8 cellular contexts compared by ENCODE assay signal in the genomic region with DNA sequence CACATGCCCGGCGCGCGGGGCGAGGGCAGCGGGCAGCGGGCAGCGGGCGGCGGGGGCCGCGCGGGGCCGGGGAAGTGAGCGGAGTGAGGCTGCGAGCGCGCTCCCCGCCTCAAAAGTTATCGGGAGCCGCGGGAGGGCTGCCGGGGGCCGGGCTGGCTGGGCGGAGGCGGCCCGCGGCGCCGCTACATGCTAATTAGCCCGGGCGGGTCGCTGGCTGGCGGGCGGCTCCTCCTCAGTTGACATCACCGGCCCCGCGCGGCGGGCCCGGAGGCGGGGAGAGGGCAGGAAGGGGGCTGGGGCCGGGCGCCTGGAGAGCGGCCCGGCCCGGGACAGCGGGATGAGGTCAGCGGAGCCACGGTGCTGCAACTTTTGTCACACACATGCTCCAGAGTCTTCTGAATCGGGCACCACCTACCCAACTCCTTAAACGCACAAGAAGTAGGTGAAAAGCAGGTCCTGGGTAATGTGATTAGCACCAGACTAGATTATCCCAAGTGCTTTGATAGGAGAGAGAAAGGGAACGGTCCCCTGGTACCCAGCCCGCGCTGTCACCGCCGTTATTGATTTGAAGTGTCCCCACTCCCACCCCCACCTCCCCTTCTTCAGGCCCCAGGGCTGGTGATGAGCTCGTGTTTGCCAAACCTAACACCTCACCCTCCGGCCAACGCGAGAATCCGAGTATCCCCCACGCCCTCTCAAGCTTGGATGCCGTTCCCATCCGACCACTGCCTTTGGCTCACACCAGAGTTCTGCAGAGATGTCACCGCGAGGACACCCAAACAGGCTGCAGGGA. TPM values are rescaled to one million over a fixed set of nuclear protein-coding genes. Genes with fewer than 3 reads are reported as not detected.
DNase-seq lines count a peak whose midpoint lies in the region; ATAC-seq and TF ChIP-seq lines count a peak whose summit lies in the region.

A gene with protein sequence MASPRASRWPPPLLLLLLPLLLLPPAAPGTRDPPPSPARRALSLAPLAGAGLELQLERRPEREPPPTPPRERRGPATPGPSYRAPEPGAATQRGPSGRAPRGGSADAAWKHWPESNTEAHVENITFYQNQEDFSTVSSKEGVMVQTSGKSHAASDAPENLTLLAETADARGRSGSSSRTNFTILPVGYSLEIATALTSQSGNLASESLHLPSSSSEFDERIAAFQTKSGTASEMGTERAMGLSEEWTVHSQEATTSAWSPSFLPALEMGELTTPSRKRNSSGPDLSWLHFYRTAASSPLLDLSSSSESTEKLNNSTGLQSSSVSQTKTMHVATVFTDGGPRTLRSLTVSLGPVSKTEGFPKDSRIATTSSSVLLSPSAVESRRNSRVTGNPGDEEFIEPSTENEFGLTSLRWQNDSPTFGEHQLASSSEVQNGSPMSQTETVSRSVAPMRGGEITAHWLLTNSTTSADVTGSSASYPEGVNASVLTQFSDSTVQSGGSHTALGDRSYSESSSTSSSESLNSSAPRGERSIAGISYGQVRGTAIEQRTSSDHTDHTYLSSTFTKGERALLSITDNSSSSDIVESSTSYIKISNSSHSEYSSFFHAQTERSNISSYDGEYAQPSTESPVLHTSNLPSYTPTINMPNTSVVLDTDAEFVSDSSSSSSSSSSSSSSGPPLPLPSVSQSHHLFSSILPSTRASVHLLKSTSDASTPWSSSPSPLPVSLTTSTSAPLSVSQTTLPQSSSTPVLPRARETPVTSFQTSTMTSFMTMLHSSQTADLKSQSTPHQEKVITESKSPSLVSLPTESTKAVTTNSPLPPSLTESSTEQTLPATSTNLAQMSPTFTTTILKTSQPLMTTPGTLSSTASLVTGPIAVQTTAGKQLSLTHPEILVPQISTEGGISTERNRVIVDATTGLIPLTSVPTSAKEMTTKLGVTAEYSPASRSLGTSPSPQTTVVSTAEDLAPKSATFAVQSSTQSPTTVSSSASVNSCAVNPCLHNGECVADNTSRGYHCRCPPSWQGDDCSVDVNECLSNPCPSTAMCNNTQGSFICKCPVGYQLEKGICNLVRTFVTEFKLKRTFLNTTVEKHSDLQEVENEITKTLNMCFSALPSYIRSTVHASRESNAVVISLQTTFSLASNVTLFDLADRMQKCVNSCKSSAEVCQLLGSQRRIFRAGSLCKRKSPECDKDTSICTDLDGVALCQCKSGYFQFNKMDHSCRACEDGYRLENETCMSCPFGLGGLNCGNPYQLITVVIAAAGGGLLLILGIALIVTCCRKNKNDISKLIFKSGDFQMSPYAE (N-terminal part only) (minus strand): TSS at position 85 of the 793 bp plus-strand sequence. CDS start 107 bp downstream, outside the sequence.

- H2AFZ ChIP-seq in hepatocyte = peak within 1 kb of the TSS; percentile 75

- ATAC-seq in GM21381 (IDR thresholded peaks at IDR 0.05; ENCODE audit: unreplicated experiment) = peak; percentile 54

- WGBS in hepatocyte (ENCODE audit: low lambda C conversion rate, missing lambda C conversion rate) = 4% methylated on average over 56 of the region's 67 CpGs

- H3K27ac ChIP-seq in ascending aorta (peak within 1 kb of the TSS; percentile 95 to 98), hepatocyte (peak within 1 kb of the TSS; percentile 76)

- intact Hi-C loops in T-helper 2 cell treated with Interferon-gamma antibody and Interleukin-4, amounts not matched to agents 100 ng/mL and 5 ng/mL, for 36 hours (cut with micrococcal nuclease) = loop anchor here (1.0 to 10.0 kb wide), 2 partner anchors 319 to 459 kb away; a partner anchor contains a TSS
- intact Hi-C loops in ascending aorta (cut with DNase I) = loop anchor here (2.0 to 10.0 kb wide), 4 partner anchors 13 to 1671 kb away; no protein-coding TSS in a partner anchor

- DNase-seq in COR-L47 (lab: John Stamatoyannopoulos, UW) (peak; percentile 47), ascending aorta (ENCODE audit: low spot score in 2 of 2) (peak; percentile 81 to 96), hepatocyte (ENCODE audit: low spot score) (peak; percentile 89), retinal pigment epithelial cell (ENCODE audit: low read depth) (no peak), NCI-H2107 treated with DMSO at 0.1 percent for 48 hours (lab: John Stamatoyannopoulos, UW; ENCODE audit: unreplicated experiment) (no peak)

- peaks cover 32 to 36% (median 35%) of the 10 kb centered on the region in 3 donors for H3K4me1 Mint-ChIP-seq in IgD-negative memory B cell

- H3K4me2 ChIP-seq in hepatocyte = peak within 1 kb of the TSS; percentile 90

- H3K9me3 Mint-ChIP-seq in IgD-negative memory B cell = no peaks in the 10 kb centered on the region

- H3K79me2 ChIP-seq in hepatocyte = peaks cover 17% of the 10 kb centered on the region

- H3K9me3 ChIP-seq in ascending aorta = no peaks in the 10 kb centered on the region
- no peaks in the 10 kb centered on the region for H3K9me3 ChIP-seq in hepatocyte (ENCODE audit: low read depth)

- no peaks in the 10 kb centered on the region for H3K36me3 ChIP-seq in ascending aorta
- H3K36me3 ChIP-seq in hepatocyte (replicated peaks; ENCODE audit: insufficient read depth, low read depth) = no peaks in the 10 kb centered on the region

- H3K4me3 ChIP-seq in ascending aorta = peak within 1 kb of the TSS; percentile 72 to 93
- peak within 1 kb of the TSS; percentile 72 for H3K4me3 ChIP-seq in hepatocyte
- H3K4me3 ChIP-seq in retinal pigment epithelial cell (ENCODE audit: low read length) = peak within 1 kb of the TSS; percentile 68

- H3K4me1 ChIP-seq in ascending aorta (peaks cover 21 to 49% of the 10 kb centered on the region in 2 donors), hepatocyte (ENCODE audit: insufficient read depth) (peaks cover 29% of the 10 kb centered on the region)

- H3K36me3 Mint-ChIP-seq in IgD-negative memory B cell = no peaks in the 10 kb centered on the region

- no peaks in the 10 kb centered on the region for H3K9me2 ChIP-seq in hepatocyte (replicated peaks; ENCODE audit: insufficient read depth)

- peaks cover 2% of the 10 kb centered on the region for H3K27me3 Mint-ChIP-seq in IgD-negative memory B cell

- peaks cover 9% of the 10 kb centered on the region for H4K20me1 ChIP-seq in hepatocyte (ENCODE audit: insufficient read depth, poor library complexity, severe bottlenecking)

- peak within 1 kb of the TSS; percentile 90 to 98 (median 95) for H3K4me3 Mint-ChIP-seq in IgD-negative memory B cell

- peak within 1 kb of the TSS; percentile 77 to 87 (median 84) for H3K27ac Mint-ChIP-seq in IgD-negative memory B cell

- H3K27me3 ChIP-seq in ascending aorta = no peaks in the 10 kb centered on the region
- H3K27me3 ChIP-seq in hepatocyte = no peaks in the 10 kb centered on the region

- TF ChIP-seq CTCF in ascending aorta (IDR thresholded peaks at IDR 0.05) (no peak), hepatocyte (IDR thresholded peaks at IDR 0.05; ENCODE audit: poor library complexity) (no peak), retinal pigment epithelial cell (conservative IDR thresholded peaks at IDR 0.05; ENCODE audit: low read depth, low read length) (no peak)

RNA-seq across cellular contexts. Expression of the gene that starts here (rescaled TPM):
- polyA plus RNA-seq in IgD-negative memory B cell (1.5 TPM), hepatocyte (22.5 and 27.3 TPM in 2 replicates)
- 36.0 and 36.4 TPM in 2 replicates for total RNA-seq in T-helper 2 cell treated with Interferon-gamma antibody and Interleukin-4, amounts not matched to agents 100 ng/mL and 5 ng/mL, for 36 hours
- total RNA-seq in ascending aorta (153 TPM), hepatocyte (25.1 and 27.2 TPM in 2 replicates)

Comparison
In these comparisons a context has a peak if more than half of its experiments do, and no peak if none do; other contexts are left out.
1. DNase-seq: peak in COR-L47 (single experiment), ascending aorta (2 of 2) and hepatocyte (single experiment); none in retinal pigment epithelial cell (single experiment) and NCI-H2107 treated with DMSO at 0.1 percent for 48 hours (single experiment).
2. Peak in every context shown above with its lines, with median percentiles within 50 percentile points of each other: H3K4me3 ChIP-seq.